In genomic region chr2:45412754-45413379, GRCh38 we compare ENCODE assay signal across 13 cellular contexts.
A peak's percentile ranks its signal among the peaks of the same experiment; 100 is the strongest.
DNase-seq lines count a peak whose midpoint lies in the region; TF ChIP-seq lines count a peak whose summit lies in the region.
"Had no signal": no experiment of that assay in that cellular context is flagged by ENCODE, and none has a peak within 500 bp of the region (broad histone marks: within the 10 kb centered on the region; RNA-seq: fewer than 3 reads in every experiment).

No MANE protein-coding gene starts in this region.

- no peaks in the 10 kb centered on the region for H3K36me3 ChIP-seq in fibroblast of lung (ENCODE audit: control insufficient read depth, insufficient read depth, low read length)
- peaks cover 3 to 11% (median 8%) of the 10 kb centered on the region in 5 donors for H3K36me3 ChIP-seq in subcutaneous abdominal adipose tissue (ENCODE audit: control insufficient read depth in 5 of 5, insufficient read depth in 5 of 5, low read length in 5 of 5)

- H3K79me2 ChIP-seq in fibroblast of lung (ENCODE audit: control insufficient read depth, insufficient read depth, low read length): no peaks in the 10 kb centered on the region

- H3K27me3 ChIP-seq in fibroblast of lung (ENCODE audit: control insufficient read depth, insufficient read depth, low read length): no peaks in the 10 kb centered on the region
- no peaks in the 10 kb centered on the region for H3K27me3 ChIP-seq in subcutaneous abdominal adipose tissue (ENCODE audit: control insufficient read depth in 5 of 5, insufficient read depth in 4 of 5, low read length in 5 of 5)
- H3K27me3 ChIP-seq: sigmoid colon had no signal

- H2AFZ ChIP-seq in fibroblast of lung (ENCODE audit: low read length): no peak overlapping the region

- H3K27ac ChIP-seq in fibroblast of lung (ENCODE audit: insufficient read depth, low read length): no peak overlapping the region
- peak overlapping the region; percentile 43 for H3K27ac ChIP-seq in subcutaneous abdominal adipose tissue (ENCODE audit: low read depth, low read length)

- H3K4me3 ChIP-seq in fibroblast of lung (replicated peaks in 1 of 4; ENCODE audit: control extremely low read depth in 1 of 4, insufficient read depth in 1 of 4, low read depth in 3 of 4, low read length in 4 of 4) (no peak overlapping the region), subcutaneous abdominal adipose tissue (ENCODE audit: low read depth in 1 of 5, low read length in 5 of 5) (no peak overlapping the region)
- H3K4me3 ChIP-seq: mucosa of descending colon, sigmoid colon had no signal

- H3K9me3 ChIP-seq in fibroblast of lung (ENCODE audit: control insufficient read depth, insufficient read depth, low read depth, low read length) (no peaks in the 10 kb centered on the region), subcutaneous abdominal adipose tissue (ENCODE audit: control insufficient read depth in 5 of 5, low read length in 5 of 5) (no peaks in the 10 kb centered on the region)
- H3K9me3 ChIP-seq: mucosa of descending colon, sigmoid colon had no signal

- peak; percentile 20 for DNase-seq in NCI-H510A treated with DMSO at 0.1 percent for 48 hours (lab: John Stamatoyannopoulos, UW)
- no peak for DNase-seq in NCI-H510A (lab: John Stamatoyannopoulos, UW)
- DNase-seq in NCI-H774 (lab: John Stamatoyannopoulos, UW): peak; percentile 55
- DNase-seq in fibroblast of lung (ENCODE audit: low read depth in 2 of 2): peak; percentile 8 to 65
- DNase-seq in erythroblast (lab: John Stamatoyannopoulos, UW): no peak
- DNase-seq in D341Med (ENCODE audit: low spot score): no peak
- DNase-seq in SHP77 (lab: John Stamatoyannopoulos, UW): no peak
- DNase-seq: DMS 273 treated with DMSO at 0.1 percent for 48 hours, hypothalamus, NCI-H524, sigmoid colon had no signal

- H3K9ac ChIP-seq in fibroblast of lung (ENCODE audit: insufficient read depth, low read length): no peak overlapping the region
- H3K9ac ChIP-seq in subcutaneous abdominal adipose tissue (ENCODE audit: low read length in 5 of 5): peak overlapping the region in 1 of 5 donors; percentile 20

- no peak for TF ChIP-seq POLR2A in erythroblast (IDR thresholded peaks at IDR 0.05; ENCODE audit: low read length)

- TF ChIP-seq CTCF in fibroblast of lung (conservative IDR thresholded peaks at IDR 0.05 in 1 of 2, IDR thresholded peaks at IDR 0.05 in 1 of 2; ENCODE audit: low read depth in 1 of 2, low read length in 2 of 2): no peak

- H4K20me1 ChIP-seq in fibroblast of lung (ENCODE audit: control insufficient read depth, extremely low read depth, insufficient read depth, low read length): no peaks in the 10 kb centered on the region

- no peak overlapping the region for H3K4me2 ChIP-seq in fibroblast of lung (ENCODE audit: extremely low read depth, insufficient read depth, low read length)

- H3K4me1 ChIP-seq in fibroblast of lung (ENCODE audit: control insufficient read depth, extremely low read depth, insufficient read depth, low read length) (no peaks in the 10 kb centered on the region), subcutaneous abdominal adipose tissue (ENCODE audit: control insufficient read depth in 5 of 5, insufficient read depth in 5 of 5, low read length in 5 of 5) (peaks cover 0 to 6% (median 0%) of the 10 kb centered on the region in 5 donors)

Comparison
In these comparisons a context has a peak if more than half of its experiments do, and no peak if none do; other contexts are left out.
1. DNase-seq: peak in NCI-H510A treated with DMSO at 0.1 percent for 48 hours (single experiment), NCI-H774 (single experiment) and fibroblast of lung (2 of 2); none in NCI-H510A (single experiment), erythroblast (0 of 2), D341Med (single experiment) and SHP77 (0 of 2).